Comparison of ENCODE assay signal across 11 cellular contexts in genomic region chr5:126492939-126493338, GRCh38.
DNase-seq lines count a peak whose midpoint lies in the region; ATAC-seq and TF ChIP-seq lines count a peak whose summit lies in the region.
"Had no signal": no experiment of that assay in that cellular context is flagged by ENCODE, and none has a peak within 500 bp of the region (broad histone marks: within the 10 kb centered on the region; RNA-seq: fewer than 3 reads in every experiment).

No MANE protein-coding gene starts in this region.

- ATAC-seq in foreskin keratinocyte (no peak), omental fat pad (ENCODE audit: low FRiP score) (no peak), HG02981 (IDR thresholded peaks at IDR 0.05; ENCODE audit: unreplicated experiment) (no peak)

- peaks cover 15% of the 10 kb centered on the region for H3K4me1 ChIP-seq in cardiac muscle cell (ENCODE audit: low read depth)
- no peaks in the 10 kb centered on the region for H3K4me1 ChIP-seq in foreskin keratinocyte
- peaks cover 0 to 5% (median 0%) of the 10 kb centered on the region in 4 donors for H3K4me1 ChIP-seq in transverse colon

- TF ChIP-seq POLR2A in transverse colon (IDR thresholded peaks at IDR 0.05), result no peak

- TF ChIP-seq CTCF in cardiac muscle cell (IDR thresholded peaks at IDR 0.05; ENCODE audit: low read depth, low read length), result peak; percentile 45
- TF ChIP-seq CTCF in foreskin keratinocyte (conservative IDR thresholded peaks at IDR 0.05), result peak; percentile 57
- peak in 4 of 5 experiments; percentile 20 to 36 (median 24) for TF ChIP-seq CTCF in transverse colon (IDR thresholded peaks at IDR 0.05)
- no peak for TF ChIP-seq CTCF in omental fat pad (IDR thresholded peaks at IDR 0.05)

- TF ChIP-seq EP300 in transverse colon (IDR thresholded peaks at IDR 0.05; ENCODE audit: low read depth), result no peak

- in situ Hi-C loops in transverse colon (cut with MboI; ENCODE audit: low pct_ligation_motif_present in 1 of 4, low pct_unique_long_range_greater_than_20kb in 1 of 4, low sequenced_read_pairs in 3 of 4), result no loop called here

- H3K9me3 ChIP-seq in cardiac muscle cell (ENCODE audit: low read depth) (no peaks in the 10 kb centered on the region), transverse colon (no peaks in the 10 kb centered on the region)
- H3K9me3 ChIP-seq: BLaER1 treated with 17β-estradiol and CSF1 and Interleukin-3, amounts not matched to agents 10 nM and 100 nM; neutrophil had no signal

- no peak overlapping the region for H3K27ac ChIP-seq in cardiac muscle cell
- H3K27ac ChIP-seq in foreskin keratinocyte, result no peak overlapping the region
- H3K27ac ChIP-seq in transverse colon, result no peak overlapping the region
- H3K27ac ChIP-seq: BLaER1 treated with 17β-estradiol and CSF1 and Interleukin-3, amounts not matched to agents 10 nM and 100 nM; neutrophil had no signal

- 73 to 82% methylated on average over 5 to 8 of the region's 8 CpGs for WGBS in transverse colon (ENCODE audit: low coverage in 1 of 2), 2 donors

- intact Hi-C loops in cardiac septum (cut with DNase I) (loop anchor here (5.0 kb wide), 1 partner anchor 141 kb away; no protein-coding TSS in a partner anchor), transverse colon (cut with DNase I; ENCODE audit: low total_unique reads) (no loop called here)

- H3K36me3 ChIP-seq in cardiac muscle cell (no peaks in the 10 kb centered on the region), transverse colon (peaks cover 0 to 41% (median 5%) of the 10 kb centered on the region in 4 donors)
- H3K36me3 ChIP-seq: BLaER1 treated with 17β-estradiol and CSF1 and Interleukin-3, amounts not matched to agents 10 nM and 100 nM; neutrophil had no signal

- H3K27me3 ChIP-seq in cardiac muscle cell (no peaks in the 10 kb centered on the region), foreskin keratinocyte (no peaks in the 10 kb centered on the region), transverse colon (no peaks in the 10 kb centered on the region)
- H3K27me3 ChIP-seq: BLaER1 treated with 17β-estradiol and CSF1 and Interleukin-3, amounts not matched to agents 10 nM and 100 nM; neutrophil had no signal

- DNase-seq in cardiac muscle cell (ENCODE audit: low read depth in 1 of 2, low spot score in 1 of 2), result peak in 1 of 2 donors; percentile 46
- no peak for DNase-seq in cardiac septum (ENCODE audit: low spot score)
- peak; percentile 11 to 26 for DNase-seq in SHP77 (lab: John Stamatoyannopoulos, UW)
- no peak for DNase-seq in foreskin keratinocyte
- no peak for DNase-seq in transverse colon
- DNase-seq in SIG-M5 treated with dmso at 0.1 percent for 504 hours (lab: John Stamatoyannopoulos, UW; ENCODE audit: unreplicated experiment), result no peak
- DNase-seq in omental fat pad (ENCODE audit: low spot score), result no peak
- DNase-seq: NCI-H187 treated with DMSO at 0.1 percent for 48 hours had no signal

- no peak overlapping the region for H3K4me3 ChIP-seq in cardiac muscle cell
- H3K4me3 ChIP-seq in transverse colon, result no peak overlapping the region
- H3K4me3 ChIP-seq: BLaER1 treated with 17β-estradiol and CSF1 and Interleukin-3, amounts not matched to agents 10 nM and 100 nM had no signal

Comparison
In these comparisons a context has a peak if more than half of its experiments do, and no peak if none do; other contexts are left out.
1. DNase-seq: peak in SHP77 (2 of 2); none in cardiac septum (single experiment), foreskin keratinocyte (0 of 2), transverse colon (single experiment), SIG-M5 treated with dmso at 0.1 percent for 504 hours (single experiment) and omental fat pad (single experiment).
2. CTCF ChIP-seq: peak in cardiac muscle cell (single experiment), foreskin keratinocyte (single experiment) and transverse colon (4 of 5); none in omental fat pad (0 of 3).